In genomic region chr12:121839106-121839992, GRCh38 we compare ENCODE assay signal across 8 cellular contexts. TPM values are rescaled to one million over a fixed set of nuclear protein-coding genes. Genes with fewer than 3 reads are reported as not detected.
DNase-seq lines count a peak whose midpoint lies in the region; FAIRE-seq and TF ChIP-seq lines count a peak whose summit lies in the region.

No MANE protein-coding gene starts in this region.

- H4K20me1 ChIP-seq in MM.1S (ENCODE audit: insufficient read depth, low read length) = no peaks in the 10 kb centered on the region

- H3K4me1 ChIP-seq in HAP-1 = peaks cover 5% of the 10 kb centered on the region
- H3K4me1 ChIP-seq in MM.1S (ENCODE audit: low read length) = no peaks in the 10 kb centered on the region
- no peaks in the 10 kb centered on the region for H3K4me1 ChIP-seq in SJCRH30
- peaks cover 12% of the 10 kb centered on the region for H3K4me1 ChIP-seq in suprapubic skin

- in situ Hi-C loops in HAP-1 (cut with MboI; ENCODE audit: low sequenced_read_pairs) = no loop called here

- no peaks in the 10 kb centered on the region for H3K27me3 ChIP-seq in HAP-1 (ENCODE audit: low read depth)
- H3K27me3 ChIP-seq in MM.1S (replicated peaks; ENCODE audit: insufficient read depth, low read length) = no peaks in the 10 kb centered on the region
- H3K27me3 ChIP-seq in SJCRH30 = no peaks in the 10 kb centered on the region
- no peaks in the 10 kb centered on the region for H3K27me3 ChIP-seq in suprapubic skin

- peak overlapping the region; percentile 88 for H3K27ac Mint-ChIP-seq in activated naive CD4-positive, alpha-beta T cell treated with anti-CD3 and anti-CD28 coated beads for 36 hours

- 11% methylated on average over 50 of the region's 53 CpGs for WGBS in suprapubic skin

- peaks cover 11% of the 10 kb centered on the region for H3K4me1 Mint-ChIP-seq in activated naive CD4-positive, alpha-beta T cell treated with anti-CD3 and anti-CD28 coated beads for 36 hours (ENCODE audit: low read depth)

- H3F3A ChIP-seq in MM.1S (ENCODE audit: insufficient read depth, low read length) = no peaks in the 10 kb centered on the region

- no peaks in the 10 kb centered on the region for H3K9me2 ChIP-seq in MM.1S (replicated peaks; ENCODE audit: insufficient read depth, low read length)

- H3K27ac ChIP-seq in MM.1S (ENCODE audit: low read length) (no peak overlapping the region), SJCRH30 (no peak overlapping the region), suprapubic skin (peak overlapping the region; percentile 48)

- H3K36me3 ChIP-seq in HAP-1 (replicated peaks) (no peaks in the 10 kb centered on the region), MM.1S (replicated peaks; ENCODE audit: insufficient read depth, low read length) (no peaks in the 10 kb centered on the region), SJCRH30 (no peaks in the 10 kb centered on the region), suprapubic skin (no peaks in the 10 kb centered on the region)

- peak; percentile 98 for FAIRE-seq in G401.6 (lab: Jason Lieb, UNC)

- no peaks in the 10 kb centered on the region for H3K9me3 Mint-ChIP-seq in activated naive CD4-positive, alpha-beta T cell treated with anti-CD3 and anti-CD28 coated beads for 36 hours

- TF ChIP-seq EP300 in suprapubic skin (IDR thresholded peaks at IDR 0.05) = no peak

- peak overlapping the region; percentile 52; the same call in 1 of the 2 replicates for H3K9ac ChIP-seq in MM.1S (ENCODE audit: low read length)

- no peaks in the 10 kb centered on the region for H3K36me3 Mint-ChIP-seq in activated naive CD4-positive, alpha-beta T cell treated with anti-CD3 and anti-CD28 coated beads for 36 hours (ENCODE audit: low read depth)

- DNase-seq in HAP-1 (ENCODE audit: low spot score in 2 of 2) = peak; percentile 95 to 100
- peak; percentile 91 for DNase-seq in MM.1S
- DNase-seq in SJCRH30 = peak; percentile 99
- DNase-seq in activated naive CD4-positive, alpha-beta T cell treated with anti-CD3 and anti-CD28 coated beads for 36 hours = peak; percentile 100
- peak; percentile 98 for DNase-seq in germinal center (ENCODE audit: low spot score)
- peak; percentile 47 to 99 (median 91) for DNase-seq in nucleus accumbens (lab: John Stamatoyannopoulos, UW)
- peak; percentile 99 for DNase-seq in suprapubic skin (ENCODE audit: low spot score in 2 of 2)

- H2AFZ ChIP-seq in MM.1S (ENCODE audit: low read length) = peak overlapping the region; percentile 63; the same call in 1 of the 2 replicates

- peak overlapping the region; percentile 77 for H3K4me2 ChIP-seq in MM.1S (ENCODE audit: low read depth, low read length)

- H3K4me3 ChIP-seq in HAP-1 = peak overlapping the region; percentile 62
- H3K4me3 ChIP-seq in MM.1S (ENCODE audit: low read length) = peak overlapping the region; percentile 71
- peak overlapping the region; percentile 65 for H3K4me3 ChIP-seq in SJCRH30
- H3K4me3 ChIP-seq in suprapubic skin = peak overlapping the region; percentile 61

- intact Hi-C loops in activated naive CD4-positive, alpha-beta T cell treated with anti-CD3 and anti-CD28 coated beads for 36 hours (cut with micrococcal nuclease) = loop anchor here (1.0 to 2.0 kb wide), 7 partner anchors 36 to 387 kb away; partner anchors contain the start of genes CFAP251, DIABLO, MLXIP and PSMD9

- peak overlapping the region; percentile 97 for H3K4me3 Mint-ChIP-seq in activated naive CD4-positive, alpha-beta T cell treated with anti-CD3 and anti-CD28 coated beads for 36 hours

- CTCF ChIA-PET in activated naive CD4-positive, alpha-beta T cell treated with anti-CD3 and anti-CD28 coated beads for 36 hours (lab: Charles Lee) = interaction anchor here (0.6 to 5.2 kb wide), 6 partner anchors 17 to 79 kb away, joined by 3 to 32 read pairs (median 7); partner anchors contain the start of genes PSMD9 and RHOF

- TF ChIP-seq POLR2A in suprapubic skin (IDR thresholded peaks at IDR 0.05) = peak in 1 of 2 donors; percentile 29

- H3K9me3 ChIP-seq in HAP-1 (no peaks in the 10 kb centered on the region; the same call in 1 of the 2 replicates), MM.1S (replicated peaks; ENCODE audit: insufficient read depth, low read length) (no peaks in the 10 kb centered on the region), SJCRH30 (replicated peaks) (no peaks in the 10 kb centered on the region), suprapubic skin (no peaks in the 10 kb centered on the region)

- H3K79me2 ChIP-seq in MM.1S (ENCODE audit: low read length) = no peaks in the 10 kb centered on the region

- H3K27me3 Mint-ChIP-seq in activated naive CD4-positive, alpha-beta T cell treated with anti-CD3 and anti-CD28 coated beads for 36 hours (ENCODE audit: low read depth) = no peaks in the 10 kb centered on the region

- TF ChIP-seq CTCF in MM.1S (IDR thresholded peaks at IDR 0.05; ENCODE audit: low read length) (peak; percentile 22), suprapubic skin (IDR thresholded peaks at IDR 0.05) (peak; percentile 36 to 55)

RNA-seq across cellular contexts. Expression of gene HPD, which starts 19.3 kb away (rescaled TPM):
- not detected in 2 replicates for total RNA-seq in SJCRH30 (2014; rRNA removed; shearing (Covaris generic))
- total RNA-seq in activated naive CD4-positive, alpha-beta T cell treated with anti-CD3 and anti-CD28 coated beads for 36 hours = not detected
- total RNA-seq in suprapubic skin = 1 to 10 TPM in 1 of 4 donors, not detected in 3; 1.4 TPM

RNA-seq across cellular contexts. Expression of gene SETD1B, which starts 35.5 kb away (rescaled TPM):
- 3.2 and 3.8 TPM in 2 replicates for total RNA-seq in SJCRH30 (2014; rRNA removed; shearing (Covaris generic))
- total RNA-seq in activated naive CD4-positive, alpha-beta T cell treated with anti-CD3 and anti-CD28 coated beads for 36 hours = 1 to 10 TPM; 8.2 to 8.3 TPM
- 10 to 100 TPM; 13.1 to 23.1 (median 19.5) TPM for total RNA-seq in suprapubic skin

RNA-seq across cellular contexts. Expression of gene RHOF, which starts 45.9 kb away (rescaled TPM):
- total RNA-seq in SJCRH30 (2014; rRNA removed; shearing (Covaris generic)) = 2.8 and 5.2 TPM in 2 replicates
- 10 to 100 TPM; 64.4 to 67.5 TPM for total RNA-seq in activated naive CD4-positive, alpha-beta T cell treated with anti-CD3 and anti-CD28 coated beads for 36 hours
- 10 to 100 TPM in 3 of 4 donors, 1 to 10 TPM in 1; 6.6 to 20.4 (median 17.5) TPM for total RNA-seq in suprapubic skin

RNA-seq across cellular contexts. Expression of gene PSMD9, which starts 49.2 kb away (rescaled TPM):
- total RNA-seq in SJCRH30 (2014; rRNA removed; shearing (Covaris generic)) = 28.9 and 32.3 TPM in 2 replicates
- 10 to 100 TPM; 56.6 to 60.6 TPM for total RNA-seq in activated naive CD4-positive, alpha-beta T cell treated with anti-CD3 and anti-CD28 coated beads for 36 hours
- total RNA-seq in suprapubic skin = 100 to 1,000 TPM in 1 of 4 donors, 10 to 100 TPM in 3; 44.7 to 102 (median 68.4) TPM
